Comparison of ENCODE assay signal across 18 cellular contexts in the genomic region with DNA sequence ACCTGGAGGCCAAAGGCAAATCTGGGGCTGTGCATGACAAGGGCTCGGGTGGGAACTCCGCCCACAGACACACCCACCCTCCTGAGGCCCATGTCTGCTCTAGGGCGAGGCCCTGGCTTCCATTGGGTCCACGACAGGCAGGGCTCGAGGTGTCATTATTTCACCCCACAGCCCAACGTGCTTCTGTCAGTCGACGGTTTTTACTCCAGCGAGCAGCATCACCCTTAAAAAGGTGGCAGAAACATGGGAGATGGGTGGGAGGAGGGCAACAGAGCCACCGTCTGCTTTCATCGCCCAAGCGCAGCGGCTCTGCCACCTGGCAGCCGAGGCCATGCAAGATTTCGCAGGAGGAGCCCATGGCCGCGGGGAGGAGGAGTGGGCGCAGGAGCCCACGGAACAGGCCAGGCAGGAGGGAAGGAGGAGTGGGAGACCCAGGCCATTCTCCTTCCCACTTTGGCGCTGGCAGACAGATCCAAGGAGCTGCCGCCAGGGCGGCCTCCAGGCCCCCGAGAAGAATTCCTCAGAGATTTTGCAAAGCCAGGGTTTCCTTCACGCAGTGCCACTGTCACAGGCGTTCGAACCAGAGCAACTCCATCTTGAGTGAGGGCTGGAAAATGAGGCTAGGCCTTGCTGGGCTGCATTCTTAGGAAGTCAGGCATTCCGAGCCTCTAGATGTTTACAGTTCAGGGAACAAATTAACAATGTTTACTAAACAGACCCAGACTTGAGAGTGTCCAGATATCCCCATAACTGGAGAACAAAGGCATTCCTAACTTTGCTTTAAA.
"Had no signal": no experiment of that assay in that cellular context is flagged by ENCODE, and none has a peak within 500 bp of the region (broad histone marks: within the 10 kb centered on the region; RNA-seq: fewer than 3 reads in every experiment).

No MANE protein-coding gene starts in this region.

- H3K27ac Mint-ChIP-seq: activated CD8-positive, alpha-beta memory T cell treated with anti-CD3 and anti-CD28 coated beads, Interleukin-2, amount 10 ng/mL, durations not matched to agents 7 days and 5 days; mesothelial cell of epicardium; stimulated activated naive B cell treated with anti-CD40 and anti-IgM and Interleukin-4, amounts not matched to agents 10 μg/mL and 1 μg/mL and 100 μg/mL, for 72 hours; T-helper 2 cell treated with Interferon-gamma antibody and Interleukin-4, amounts not matched to agents 5 μg/mL and 100 μg/mL, for 36 hours had no signal

- H3K9me3 Mint-ChIP-seq: mesothelial cell of epicardium; stimulated activated naive B cell treated with anti-CD40 and anti-IgM and Interleukin-4, amounts not matched to agents 10 μg/mL and 1 μg/mL and 100 μg/mL, for 72 hours; T-helper 2 cell treated with Interferon-gamma antibody and Interleukin-4, amounts not matched to agents 5 μg/mL and 100 μg/mL, for 36 hours had no signal

- H3K4me3 ChIP-seq: cardiac muscle cell, colonic mucosa, left ventricle myocardium inferior, right atrium auricular region, SJCRH30, transverse colon had no signal

- H3K36me3 ChIP-seq: cardiac muscle cell, colonic mucosa, left ventricle myocardium inferior, neutrophil, right atrium auricular region, SJCRH30, transverse colon had no signal

- H3K36me3 Mint-ChIP-seq: activated CD8-positive, alpha-beta memory T cell treated with anti-CD3 and anti-CD28 coated beads, Interleukin-2, amount 10 ng/mL, durations not matched to agents 7 days and 5 days; mesothelial cell of epicardium; stimulated activated naive B cell treated with anti-CD40 and anti-IgM and Interleukin-4, amounts not matched to agents 10 μg/mL and 1 μg/mL and 100 μg/mL, for 72 hours had no signal

- ATAC-seq: activated CD8-positive, alpha-beta memory T cell treated with anti-CD3 and anti-CD28 coated beads, Interleukin-2, amount 10 ng/mL, durations not matched to agents 7 days and 5 days; stimulated activated naive B cell treated with anti-CD40 and anti-IgM and Interleukin-4, amounts not matched to agents 10 μg/mL and 1 μg/mL and 100 μg/mL, for 72 hours had no signal

- H3K4me1 ChIP-seq: colonic mucosa, right atrium auricular region, SJCRH30 had no signal

- H3K9me3 ChIP-seq: colonic mucosa, left ventricle myocardium inferior, neutrophil, right atrium auricular region, SJCRH30, transverse colon had no signal

- H3K27ac ChIP-seq: cardiac muscle cell, colonic mucosa, left ventricle myocardium inferior, neutrophil, right atrium auricular region, SJCRH30, transverse colon had no signal

- H3K4me3 Mint-ChIP-seq: activated CD8-positive, alpha-beta memory T cell treated with anti-CD3 and anti-CD28 coated beads, Interleukin-2, amount 10 ng/mL, durations not matched to agents 7 days and 5 days; mesothelial cell of epicardium; stimulated activated naive B cell treated with anti-CD40 and anti-IgM and Interleukin-4, amounts not matched to agents 10 μg/mL and 1 μg/mL and 100 μg/mL, for 72 hours; T-helper 2 cell treated with Interferon-gamma antibody and Interleukin-4, amounts not matched to agents 5 μg/mL and 100 μg/mL, for 36 hours had no signal

- DNase-seq: activated CD4-positive, alpha-beta T cell treated with anti-CD3 and anti-CD28 coated beads, Interleukin-2, amount 50 U/mL, for 48 hours; activated CD4-positive, CD25-positive, alpha-beta regulatory T cell treated with anti-CD3 and anti-CD28 coated beads, Interleukin-2, amount 50 U/mL, for 72 hours; activated CD8-positive, alpha-beta memory T cell treated with anti-CD3 and anti-CD28 coated beads, Interleukin-2, amount 10 ng/mL, durations not matched to agents 7 days and 5 days; activated naive CD4-positive, alpha-beta T cell treated with Interleukin-2 at 50 U/mL for 16 hours; colonic mucosa; effector CD4-positive, alpha-beta T cell; left ventricle myocardium inferior; SJCRH30; stimulated activated CD4-positive, alpha-beta T cell treated with anti-CD3 and anti-CD28 coated beads, Interleukin-1b, Interleukin-23, amount 100 ng/mL, for 48 hours; stimulated activated naive B cell treated with anti-CD40 and anti-IgM and Interleukin-4, amounts not matched to agents 10 μg/mL and 1 μg/mL and 100 μg/mL, for 72 hours; substantia nigra; SW 1271; transverse colon had no signal
